9 cellular contexts compared by ENCODE assay signal in the genomic region with DNA sequence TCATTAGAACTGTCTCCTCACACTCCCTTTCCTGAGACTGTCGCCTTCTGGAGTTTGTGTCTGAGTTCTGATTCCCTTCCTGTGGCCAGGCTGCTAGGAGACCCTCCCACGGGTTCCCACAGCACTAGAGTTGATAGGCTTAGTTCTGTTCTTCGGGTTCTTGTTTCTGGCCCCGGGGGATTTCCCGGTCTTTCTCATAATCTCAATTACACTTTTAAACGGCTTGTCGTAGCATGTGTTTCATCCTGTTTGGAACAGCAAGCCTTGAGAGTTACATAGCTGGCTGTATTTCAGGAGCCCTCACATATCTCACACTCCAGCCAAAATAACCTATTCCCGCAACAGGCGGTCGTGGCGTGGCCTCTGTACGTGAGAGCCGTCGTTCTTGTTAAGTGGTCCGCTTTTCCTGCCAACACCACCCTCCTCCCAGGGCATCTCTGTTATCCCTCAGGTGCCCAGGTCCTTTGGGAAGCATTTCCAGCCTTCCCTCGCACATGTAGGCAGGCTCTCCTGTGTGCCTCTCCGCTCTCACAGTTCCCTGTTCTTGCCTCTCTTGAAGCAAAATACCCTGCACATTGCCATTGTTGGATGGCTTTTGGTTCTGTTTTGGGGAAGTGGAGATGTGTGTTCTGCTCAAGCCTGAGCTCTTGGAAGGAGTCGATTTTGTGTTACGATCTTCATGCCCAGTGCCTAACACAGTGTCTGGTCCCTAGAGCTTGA. TPM values are rescaled to one million over a fixed set of nuclear protein-coding genes. Genes with fewer than 3 reads are reported as not detected.
DNase-seq lines count a peak whose midpoint lies in the region; ATAC-seq and TF ChIP-seq lines count a peak whose summit lies in the region.
"Had no signal": no experiment of that assay in that cellular context is flagged by ENCODE, and none has a peak within 500 bp of the region (broad histone marks: within the 10 kb centered on the region; RNA-seq: fewer than 3 reads in every experiment).

No MANE protein-coding gene starts in this region.

- POLR2A ChIA-PET in CD8-positive, alpha-beta memory T cell (lab: Charles Lee): no interaction called here

- no peak for ATAC-seq in HG03159 (IDR thresholded peaks at IDR 0.05; ENCODE audit: unreplicated experiment)
- ATAC-seq: K562 had no signal

- intact Hi-C loops in ovary (cut with DNase I): no loop called here

- 18 to 30% (median 26%) methylated on average over 19 of the region's 19 CpGs for WGBS in ovary, 3 donors

- no peak overlapping the region for H3K4me3 ChIP-seq in CD8-positive, alpha-beta memory T cell (ENCODE audit: low read length)
- no peak overlapping the region for H3K4me3 ChIP-seq in ovary
- H3K4me3 ChIP-seq: K562 had no signal

- H3K36me3 ChIP-seq in CD8-positive, alpha-beta memory T cell (ENCODE audit: insufficient read depth, low read length): peaks cover 32% of the 10 kb centered on the region
- no peaks in the 10 kb centered on the region for H3K36me3 ChIP-seq in ovary

- peaks cover 4 to 78% (median 24%) of the 10 kb centered on the region in 3 donors for H3K36me3 Mint-ChIP-seq in CD8-positive, alpha-beta memory T cell

- no peak overlapping the region for H3K4me3 Mint-ChIP-seq in CD8-positive, alpha-beta memory T cell

- H3K27ac Mint-ChIP-seq in CD8-positive, alpha-beta memory T cell: peak overlapping the region; percentile 14 to 94 (median 74)

- no peak for TF ChIP-seq POLR2A in ovary (IDR thresholded peaks at IDR 0.05)

- DNase-seq in CD8-positive, alpha-beta memory T cell: no peak
- peak; percentile 13 for DNase-seq in NCI-H128 (lab: John Stamatoyannopoulos, UW; ENCODE audit: unreplicated experiment)
- DNase-seq in dermis blood vessel endothelial cell: peak; percentile 27
- peak in 4 of 5 donors; percentile 17 to 48 (median 28) for DNase-seq in ovary
- DNase-seq in NCI-H1048 (lab: John Stamatoyannopoulos, UW): no peak
- DNase-seq in NCI-H2227 treated with DMSO at 0.1 percent for 48 hours (lab: John Stamatoyannopoulos, UW): no peak
- DNase-seq in SKM-1 treated with dmso at 0.1 percent for 144 hours (lab: John Stamatoyannopoulos, UW; ENCODE audit: unreplicated experiment): no peak

- no peaks in the 10 kb centered on the region for H3K27me3 ChIP-seq in CD8-positive, alpha-beta memory T cell (ENCODE audit: insufficient read depth, low read length, poor library complexity, severe bottlenecking)
- no peaks in the 10 kb centered on the region for H3K27me3 ChIP-seq in ovary

- H3K9me3 Mint-ChIP-seq in CD8-positive, alpha-beta memory T cell: no peaks in the 10 kb centered on the region

- TF ChIP-seq CTCF in ovary (IDR thresholded peaks at IDR 0.05): no peak

- CTCF ChIA-PET in CD8-positive, alpha-beta memory T cell (lab: Charles Lee): no interaction called here

- H3K27me3 Mint-ChIP-seq in CD8-positive, alpha-beta memory T cell: no peaks in the 10 kb centered on the region

- no peak overlapping the region for H3K27ac ChIP-seq in CD8-positive, alpha-beta memory T cell (ENCODE audit: low read depth, low read length)
- H3K27ac ChIP-seq in ovary: peak overlapping the region; percentile 30 to 34

- H3K4me1 ChIP-seq in CD8-positive, alpha-beta memory T cell (ENCODE audit: insufficient read depth, low read length): no peaks in the 10 kb centered on the region
- H3K4me1 ChIP-seq in ovary (ENCODE audit: insufficient read depth): peaks cover 3% of the 10 kb centered on the region

- TF ChIP-seq EP300 in ovary (IDR thresholded peaks at IDR 0.05): no peak

- H3K4me1 Mint-ChIP-seq in CD8-positive, alpha-beta memory T cell: peaks cover 9 to 16% (median 11%) of the 10 kb centered on the region in 3 donors

- no peaks in the 10 kb centered on the region for H3K9me3 ChIP-seq in CD8-positive, alpha-beta memory T cell (ENCODE audit: low read length)
- H3K9me3 ChIP-seq in ovary: no peaks in the 10 kb centered on the region

RNA-seq across cellular contexts. Expression of gene CDC123, which starts 46.0 kb away (rescaled TPM):
- 100 to 1,000 TPM; 161 to 162 TPM for total RNA-seq in CD8-positive, alpha-beta memory T cell
- 97.5 TPM for polyA plus RNA-seq in CD8-positive, alpha-beta memory T cell
- total RNA-seq in dermis blood vessel endothelial cell: 149 and 233 TPM in 2 replicates
- 10 to 100 TPM; 22.1 to 52.4 (median 33.7) TPM for total RNA-seq in ovary
- polyA plus RNA-seq in ovary: 10 to 100 TPM; 37.6 to 59.1 TPM

RNA-seq across cellular contexts. Expression of gene NUDT5, which starts 46.3 kb away (rescaled TPM):
- 100 to 1,000 TPM; 119 to 125 TPM for total RNA-seq in CD8-positive, alpha-beta memory T cell
- 61.4 TPM for polyA plus RNA-seq in CD8-positive, alpha-beta memory T cell
- total RNA-seq in dermis blood vessel endothelial cell (86.1 and 90.2 TPM in 2 replicates), ovary (10 to 100 TPM; 16.2 to 32.8 (median 24.7) TPM)
- polyA plus RNA-seq in ovary: 10 to 100 TPM; 15.8 to 56.5 TPM

Comparison
In these comparisons a context has a peak if more than half of its experiments do, and no peak if none do; other contexts are left out.
1. DNase-seq: peak in NCI-H128 (single experiment), dermis blood vessel endothelial cell (single experiment) and ovary (4 of 5); none in CD8-positive, alpha-beta memory T cell (0 of 5), NCI-H1048 (single experiment), NCI-H2227 treated with DMSO at 0.1 percent for 48 hours (single experiment) and SKM-1 treated with dmso at 0.1 percent for 144 hours (single experiment).